34 cellular contexts compared by ENCODE assay signal in the genomic region with DNA sequence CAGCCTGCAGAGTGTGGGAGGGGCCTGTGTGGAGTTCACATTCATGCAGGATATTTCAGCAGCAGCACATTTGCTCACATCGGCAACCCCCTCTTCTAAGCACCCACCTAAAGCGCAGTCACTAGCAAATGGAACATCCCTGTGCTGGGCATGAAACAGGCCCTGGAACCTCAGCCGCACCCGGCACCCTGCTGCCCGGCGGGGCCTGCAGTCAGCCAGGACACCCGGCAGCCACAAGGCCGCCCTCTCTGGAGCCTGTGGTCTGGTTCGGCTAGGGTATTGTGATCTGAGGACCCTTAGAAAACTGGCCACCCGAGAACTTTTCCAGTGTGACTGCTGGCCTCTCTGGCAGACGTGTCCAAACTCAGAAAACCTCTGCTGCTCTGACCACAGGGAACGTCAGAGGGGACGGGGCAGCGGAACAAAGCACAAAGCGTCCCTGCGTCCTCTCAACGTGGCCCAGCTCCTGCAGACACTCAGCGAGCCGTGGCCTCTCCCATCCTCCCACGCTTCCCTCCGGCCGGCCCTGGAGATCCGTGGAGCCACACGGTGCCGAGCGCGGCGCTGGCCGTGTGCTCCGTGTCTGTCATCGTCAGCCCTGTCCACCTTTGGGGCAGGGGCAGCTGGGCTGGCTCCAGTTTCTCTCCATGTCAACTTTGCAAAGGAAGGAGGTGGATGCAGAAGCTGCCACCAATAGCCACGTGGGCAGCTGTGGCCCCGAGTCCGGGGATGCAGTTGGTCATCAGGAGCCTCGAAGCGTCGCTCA.
"Had no signal": no experiment of that assay in that cellular context is flagged by ENCODE, and none has a peak within 500 bp of the region (broad histone marks: within the 10 kb centered on the region; RNA-seq: fewer than 3 reads in every experiment).

No MANE protein-coding gene starts in this region.

- H3K27me3 ChIP-seq: Peyer's patch had no signal

- H3K4me1 Mint-ChIP-seq: activated B cell treated with CpG ODN at 0.5 μM for 24 hours; activated CD4-positive, alpha-beta memory T cell treated with anti-CD3 and anti-CD28 coated beads, Interleukin-2, amount 10 ng/mL, durations not matched to agents 7 days and 5 days; activated CD8-positive, alpha-beta memory T cell treated with anti-CD3 and anti-CD28 coated beads, Interleukin-2, amount 10 ng/mL, durations not matched to agents 7 days and 5 days; activated naive CD8-positive, alpha-beta T cell treated with anti-CD3 and anti-CD28 coated beads for 36 hours had no signal

- H3K27ac Mint-ChIP-seq: activated B cell treated with CpG ODN at 0.5 μM for 24 hours; activated CD4-positive, alpha-beta memory T cell treated with anti-CD3 and anti-CD28 coated beads, Interleukin-2, amount 10 ng/mL, durations not matched to agents 7 days and 5 days; activated CD8-positive, alpha-beta memory T cell treated with anti-CD3 and anti-CD28 coated beads, Interleukin-2, amount 10 ng/mL, durations not matched to agents 7 days and 5 days; activated naive CD8-positive, alpha-beta T cell treated with anti-CD3 and anti-CD28 coated beads for 36 hours had no signal

- H3K4me3 ChIP-seq: breast epithelium, Peyer's patch had no signal

- H3K36me3 Mint-ChIP-seq: activated CD8-positive, alpha-beta memory T cell treated with anti-CD3 and anti-CD28 coated beads, Interleukin-2, amount 10 ng/mL, durations not matched to agents 7 days and 5 days; activated naive CD8-positive, alpha-beta T cell treated with anti-CD3 and anti-CD28 coated beads for 36 hours had no signal

- DNase-seq: activated B cell treated with CpG ODN at 0.5 μM for 24 hours; activated CD4-positive, alpha-beta memory T cell treated with anti-CD3 and anti-CD28 coated beads, Interleukin-2, amount 10 ng/mL, durations not matched to agents 7 days and 5 days; activated CD4-positive, alpha-beta T cell treated with anti-CD3 and anti-CD28 coated beads for 4 hours; activated CD4-positive, CD25-positive, alpha-beta regulatory T cell treated with anti-CD3 and anti-CD28 coated beads, Interleukin-2, amount 50 U/mL, for 72 hours; activated CD8-positive, alpha-beta memory T cell treated with anti-CD3 and anti-CD28 coated beads for 24 hours; activated CD8-positive, alpha-beta memory T cell treated with anti-CD3 and anti-CD28 coated beads, Interleukin-2, amount 10 ng/mL, durations not matched to agents 7 days and 5 days; activated CD8-positive, alpha-beta memory T cell treated with anti-CD3 and anti-CD28 coated beads, Interleukin-2, amount 50 U/mL, for 48 hours; activated effector memory CD4-positive, alpha-beta T cell treated with Interleukin-2 at 50 U/mL for 16 hours; activated naive CD4-positive, alpha-beta T cell treated with anti-CD3 and anti-CD28 coated beads, Interleukin-2, amount 50 U/mL, for 16 hours; activated naive CD8-positive, alpha-beta T cell treated with anti-CD3 and anti-CD28 coated beads for 36 hours; activated T-cell treated with anti-CD3 and anti-CD28 coated beads, Interleukin-2, amount 50 U/mL, for 48 hours; amniotic stem cell; aorta; central memory CD4-positive, alpha-beta T cell; NCI-H1092 treated with DMSO at 0.1 percent for 48 hours; NCI-H1417; NCI-H146; NCI-H187; NCI-H2029 treated with DMSO at 0.1 percent for 48 hours; NCI-H2107; NCI-H2171; NCI-H510A; NCI-H526; NCI-H748 treated with DMSO at 0.1 percent for 48 hours; NK-92 treated with Interleukin-12 subunit alpha and Interleukin-12 subunit beta, amount 100 ng/mL, for 24 hours; PC-3; Peyer's patch; RPMI8226; SW 1271; T-helper 1 cell; T-helper 2 cell; T-helper 9 cell had no signal

- H3K36me3 ChIP-seq: breast epithelium, Peyer's patch had no signal

- H3K9me3 ChIP-seq: breast epithelium, Peyer's patch had no signal

- H3K27me3 Mint-ChIP-seq: activated B cell treated with CpG ODN at 0.5 μM for 24 hours; activated CD4-positive, alpha-beta memory T cell treated with anti-CD3 and anti-CD28 coated beads, Interleukin-2, amount 10 ng/mL, durations not matched to agents 7 days and 5 days; activated CD8-positive, alpha-beta memory T cell treated with anti-CD3 and anti-CD28 coated beads, Interleukin-2, amount 10 ng/mL, durations not matched to agents 7 days and 5 days had no signal

- H3K4me3 Mint-ChIP-seq: activated B cell treated with CpG ODN at 0.5 μM for 24 hours; activated CD4-positive, alpha-beta memory T cell treated with anti-CD3 and anti-CD28 coated beads, Interleukin-2, amount 10 ng/mL, durations not matched to agents 7 days and 5 days; activated CD8-positive, alpha-beta memory T cell treated with anti-CD3 and anti-CD28 coated beads, Interleukin-2, amount 10 ng/mL, durations not matched to agents 7 days and 5 days; activated naive CD8-positive, alpha-beta T cell treated with anti-CD3 and anti-CD28 coated beads for 36 hours had no signal

- H3K4me1 ChIP-seq: breast epithelium, Peyer's patch had no signal

- H3K27ac ChIP-seq: breast epithelium, Peyer's patch, VCaP had no signal

- ATAC-seq: activated CD8-positive, alpha-beta memory T cell treated with anti-CD3 and anti-CD28 coated beads, Interleukin-2, amount 10 ng/mL, durations not matched to agents 7 days and 5 days; PC-3 had no signal

- H3K9me3 Mint-ChIP-seq: activated B cell treated with CpG ODN at 0.5 μM for 24 hours; activated CD4-positive, alpha-beta memory T cell treated with anti-CD3 and anti-CD28 coated beads, Interleukin-2, amount 10 ng/mL, durations not matched to agents 7 days and 5 days; activated naive CD8-positive, alpha-beta T cell treated with anti-CD3 and anti-CD28 coated beads for 36 hours had no signal
